15 cellular contexts compared by ENCODE assay signal in genomic region chr2:234514099-234514498, GRCh38. TPM values are rescaled to one million over a fixed set of nuclear protein-coding genes. Genes with fewer than 3 reads are reported as not detected.
DNase-seq lines count a peak whose midpoint lies in the region; ATAC-seq, FAIRE-seq and TF ChIP-seq lines count a peak whose summit lies in the region.
"Had no signal": no experiment of that assay in that cellular context is flagged by ENCODE, and none has a peak within 500 bp of the region (broad histone marks: within the 10 kb centered on the region; RNA-seq: fewer than 3 reads in every experiment).

No MANE protein-coding gene starts in this region.

- no peak overlapping the region for H3K18ac ChIP-seq in trophoblast cell (ENCODE audit: low read length)

- TF ChIP-seq EP300 in A549 (IDR thresholded peaks at IDR 0.05), result no peak
- no peak for TF ChIP-seq EP300 in K562 (IDR thresholded peaks at IDR 0.05; ENCODE audit: low read length)

- WGBS in A549 (ENCODE audit: missing lambda C conversion rate), result 92% methylated on average over 1 of the region's 1 CpG
- WGBS in K562 (ENCODE audit: insufficient coverage, low coverage, missing lambda C conversion rate), result 20% methylated on average over 1 of the region's 1 CpG
- WGBS in trophoblast cell (ENCODE audit: extremely low coverage, insufficient coverage, insufficient read length), result 100% methylated on average over 1 of the region's 1 CpG

- H3K79me1 ChIP-seq in trophoblast cell (ENCODE audit: low read length), result no peaks in the 10 kb centered on the region

- no peak overlapping the region for H3K14ac ChIP-seq in trophoblast cell (ENCODE audit: low read length)

- no peak overlapping the region for H4K8ac ChIP-seq in trophoblast cell (ENCODE audit: low read depth, low read length)

- no peaks in the 10 kb centered on the region for H3K9me1 ChIP-seq in K562 (ENCODE audit: control insufficient read depth, insufficient read depth, low read length)

- TF ChIP-seq CTCF in A549 (IDR thresholded peaks at IDR 0.05), result no peak
- TF ChIP-seq CTCF in HEK293 (tag by site-specific recombination; IDR thresholded peaks at IDR 0.05), result no peak
- no peak for TF ChIP-seq CTCF in K562 (IDR thresholded peaks at IDR 0.05 in 2 of 3, conservative IDR thresholded peaks at IDR 0.05 in 1 of 3; ENCODE audit: insufficient read depth in 2 of 3, low read depth in 1 of 3, low read length in 3 of 3)

- in situ Hi-C loops in K562 (cut with MboI), result no loop called here

- no peak overlapping the region for H2AK5ac ChIP-seq in trophoblast cell (ENCODE audit: low read length)

- no peak for FAIRE-seq in A549 (lab: Jason Lieb, UNC)
- FAIRE-seq in K562 (lab: Jason Lieb, UNC), result no peak

- ATAC-seq in A549 (no peak), K562 (no peak)
- ATAC-seq: GM12878, GM23338 had no signal

- no peak overlapping the region for H3K27ac ChIP-seq in A549
- H3K27ac ChIP-seq in HEK293 (ENCODE audit: extremely low read depth, low read depth, low read length), result no peak overlapping the region
- no peak overlapping the region; the same call in 2 of the 3 replicates for H3K27ac ChIP-seq in K562 (ENCODE audit: extremely low read depth, low read depth, low read length)
- no peak overlapping the region for H3K27ac ChIP-seq in trophoblast cell (ENCODE audit: low read depth, low read length)

- H3K79me2 ChIP-seq in K562 (ENCODE audit: control insufficient read depth, insufficient read depth, low read length) (no peaks in the 10 kb centered on the region), trophoblast cell (ENCODE audit: control insufficient read depth, insufficient read depth, low read length, poor library complexity) (no peaks in the 10 kb centered on the region)

- POLR2A ChIA-PET in A549 (lab: Yijun Ruan, JAX), result no interaction called here
- POLR2A ChIA-PET in HEK293 (lab: Yijun Ruan, JAX), result no interaction called here
- POLR2A ChIA-PET in K562 (lab: Yijun Ruan, JAX), result no interaction called here

- BruUV-seq in K562 (replicated peaks; lab: Mats Ljungman, UMichigan), result no TSS peak

- H3K9ac ChIP-seq in K562 (ENCODE audit: insufficient read depth in 1 of 2, low read depth in 2 of 2, low read length in 2 of 2) (no peak overlapping the region), trophoblast cell (ENCODE audit: low read length) (no peak overlapping the region)

- H3K36me3 ChIP-seq in HEK293 (ENCODE audit: control insufficient read depth in 2 of 2, insufficient read depth in 1 of 2, low read length in 2 of 2), result no peaks in the 10 kb centered on the region
- no peaks in the 10 kb centered on the region for H3K36me3 ChIP-seq in K562 (ENCODE audit: control insufficient read depth, insufficient read depth, low read length)
- H3K36me3 ChIP-seq in trophoblast cell (ENCODE audit: control insufficient read depth in 1 of 2, insufficient read depth in 2 of 2, low read length in 2 of 2), result no peaks in the 10 kb centered on the region
- H3K36me3 ChIP-seq: HAP-1 had no signal

- no peaks in the 10 kb centered on the region for H3K4me1 ChIP-seq in A549
- no peaks in the 10 kb centered on the region; the same call in 1 of the 2 replicates for H3K4me1 ChIP-seq in HEK293 (ENCODE audit: control insufficient read depth, insufficient read depth, low read length)
- peaks cover 5 to 6% of the 10 kb centered on the region in 2 experiments; a peak in 4 of 5 replicates for H3K4me1 ChIP-seq in K562 (replicated peaks in 1 of 2; ENCODE audit: control insufficient read depth in 2 of 2, insufficient read depth in 2 of 2, low read length in 2 of 2)
- no peaks in the 10 kb centered on the region for H3K4me1 ChIP-seq in trophoblast cell (ENCODE audit: control insufficient read depth in 1 of 2, insufficient read depth in 2 of 2, low read length in 2 of 2)
- H3K4me1 ChIP-seq: HAP-1 had no signal

- H3K9me3 ChIP-seq in A549 (no peaks in the 10 kb centered on the region), HEK293 (ENCODE audit: control insufficient read depth, insufficient read depth, low read depth, low read length) (no peaks in the 10 kb centered on the region), K562 (replicated peaks; ENCODE audit: control insufficient read depth, insufficient read depth, low read depth, low read length) (no peaks in the 10 kb centered on the region), trophoblast cell (ENCODE audit: insufficient read depth, low read depth, low read length) (peaks cover 9% of the 10 kb centered on the region)
- H3K9me3 ChIP-seq: HAP-1 had no signal

- peak overlapping the region; percentile 94 for H3K23ac ChIP-seq in trophoblast cell (ENCODE audit: low read length)

- TF ChIP-seq POLR2A in A549 (IDR thresholded peaks at IDR 0.05; ENCODE audit: low read length), result peak; percentile 6; the same call in 1 of the 2 replicates
- no peak for TF ChIP-seq POLR2A in K562 (conservative IDR thresholded peaks at IDR 0.05)

- CTCF ChIA-PET in A549 (lab: Yijun Ruan, JAX) (no interaction called here), HEK293 (lab: Yijun Ruan, JAX) (no interaction called here), K562 (lab: Yijun Ruan, JAX; ENCODE audit: low intra/inter-chr PET ratio) (no interaction called here)

- no peak overlapping the region for H2BK12ac ChIP-seq in trophoblast cell (ENCODE audit: low read length)

- peaks cover 0 to 5% of the 10 kb centered on the region in 2 experiments; a peak in 2 of 5 replicates for H3K27me3 ChIP-seq in K562 (ENCODE audit: control insufficient read depth in 2 of 2, insufficient read depth in 2 of 2, low read length in 2 of 2)
- H3K27me3 ChIP-seq in trophoblast cell (ENCODE audit: insufficient read depth, low read length), result no peaks in the 10 kb centered on the region

- TF ChIP-seq RAD21 in A549 (conservative IDR thresholded peaks at IDR 0.05 in 1 of 2, IDR thresholded peaks at IDR 0.05 in 1 of 2) (no peak), K562 (CRISPR knock-in tag; conservative IDR thresholded peaks at IDR 0.05 in 1 of 2, IDR thresholded peaks at IDR 0.05 in 1 of 2) (no peak)

- DNase-seq in A549 (ENCODE audit: low read depth in 1 of 2, low spot score in 1 of 2) (no peak), K562 (ENCODE audit: extremely low read depth in 1 of 4, low spot score in 3 of 4) (no peak), trophoblast cell (no peak), mucosa of gallbladder (ENCODE audit: low spot score) (no peak)
- DNase-seq in activated CD4-positive, alpha-beta T cell treated with anti-CD3 and anti-CD28 coated beads for 4 hours, result no peak
- DNase-seq in activated CD4-positive, alpha-beta T cell treated with anti-CD3 and anti-CD28 coated beads, Interleukin-2, amount 50 U/mL, for 1 hour, result no peak
- DNase-seq: C1 segment of cervical spinal cord; Calu3; CD4-positive, alpha-beta T cell; DMS79; HFFc6 had no signal

- no peaks in the 10 kb centered on the region for H4K20me1 ChIP-seq in K562 (replicated peaks; ENCODE audit: control insufficient read depth, insufficient read depth, low read length)

- no peak overlapping the region for H3K4ac ChIP-seq in trophoblast cell (ENCODE audit: low read depth, low read length)

- no peak overlapping the region for H2BK120ac ChIP-seq in trophoblast cell (ENCODE audit: insufficient read depth, low read length, poor library complexity)

- no peak overlapping the region for H4K91ac ChIP-seq in trophoblast cell (ENCODE audit: low read depth, low read length)

- no peak overlapping the region for H2AFZ ChIP-seq in K562 (ENCODE audit: low read depth, low read length)
- H2AFZ ChIP-seq in trophoblast cell (ENCODE audit: insufficient read depth, low read length, poor library complexity), result no peak overlapping the region
- H2AFZ ChIP-seq: GM23338 had no signal

- no peak overlapping the region for H3K4me3 ChIP-seq in A549
- H3K4me3 ChIP-seq in HEK293 (ENCODE audit: low read depth, low read length), result no peak overlapping the region
- H3K4me3 ChIP-seq in K562, result no peak overlapping the region
- H3K4me3 ChIP-seq in trophoblast cell (ENCODE audit: low read depth, low read length), result peak overlapping the region; percentile 64
- H3K4me3 ChIP-seq: GM12878, GM23338, HAP-1 had no signal

- H3K4me2 ChIP-seq in A549 (no peak overlapping the region), K562 (ENCODE audit: insufficient read depth, low read length) (peak overlapping the region; percentile 8; the same call in 1 of the 2 replicates), trophoblast cell (ENCODE audit: low read length) (no peak overlapping the region)
- H3K4me2 ChIP-seq: GM23338 had no signal

- intact Hi-C loops in K562 (cut with micrococcal nuclease), result no loop called here

- no peak overlapping the region for H2BK5ac ChIP-seq in trophoblast cell (ENCODE audit: low read depth, low read length, poor library complexity)

- no peak overlapping the region for H4K12ac ChIP-seq in trophoblast cell (ENCODE audit: low read depth, low read length)

TF ChIP-seq in A549, 52 proteins besides CTCF, POLR2A, EP300 and RAD21 (continues in another document):
- TF ChIP-seq SREBF2 (IDR thresholded peaks at IDR 0.05), result no peak

TF ChIP-seq in HEK293, 187 proteins besides CTCF, POLR2A, EP300 and RAD21 (continues in another document):
- no peak for TF ChIP-seq HOXC10 (CRISPR knock-in tag; IDR thresholded peaks at IDR 0.05)

RNA-seq across cellular contexts. Expression of gene ARL4C, which starts 17.2 kb away (rescaled TPM):
- 64.5 and 70.4 TPM in 2 replicates for polyA plus RNA-seq in A549 (2011; rRNA removed)
- polyA plus RNA-seq in A549 (2012; cell fraction: cytosol; rRNA removed), result 27.9 and 31.3 TPM in 2 replicates
- polyA plus RNA-seq in A549 (2012; cell fraction: nucleus; rRNA removed), result 20.0 and 21.9 TPM in 2 replicates
- polyA plus RNA-seq in A549 (2017; fragmentation: RNase III; extraction: RNeasy Plus Mini Kit Qiagen cat#74134 plus additional on column Dnase treatment), result 48.4 to 70.9 TPM (median 67.9 TPM) in 3 replicates
- polyA minus RNA-seq in A549 (2011; rRNA and poly(A)+ RNA removed), result 34.9 and 39.7 TPM in 2 replicates
- 0.07 TPM in 1 of 2 replicates, not detected in the other for total RNA-seq in K562 (2011; cell fraction: chromatin; rRNA removed; ENCODE audit: low replicate concordance)
- total RNA-seq in K562 (2011; cell fraction: nucleolus; rRNA removed), result 0.13 and 0.17 TPM in 2 replicates
- total RNA-seq in K562 (2011; cell fraction: nucleoplasm; rRNA removed), result 0.22 TPM in 1 of 2 replicates, not detected in the other
- total RNA-seq in K562 (2014; rRNA removed), result 0.04 TPM in 1 of 2 replicates, not detected in the other
- total RNA-seq in K562 (2014; rRNA removed; fragmentation: Illumina TruSeq; extraction: Trizol), result not detected in 2 replicates
- total RNA-seq in K562 (2015; rRNA removed; fragmentation: Illumina TruSeq; extraction: Trizol), result not detected in 2 replicates
- 0.11 and 0.31 TPM in 2 replicates for total RNA-seq in K562 (2021)
- polyA plus RNA-seq in K562 (2011; rRNA removed), result 0.04 TPM in 1 of 2 replicates, not detected in the other
- polyA plus RNA-seq in K562 (2011; cell fraction: cytosol; rRNA removed), result 0.01 and 0.07 TPM in 2 replicates
- 0.04 TPM in 1 of 2 replicates, not detected in the other for polyA plus RNA-seq in K562 (2011; cell fraction: nucleus; rRNA removed)
- 0.03 TPM in 2 replicates for polyA plus RNA-seq in K562 (2012)
- polyA plus RNA-seq in K562 (2014; fragmentation: Illumina TruSeq; extraction: Trizol), result 0.03 and 0.04 TPM in 2 replicates
- polyA plus RNA-seq in K562 (2014; fragmentation: Nextera tagmentation; extraction: Ambion mirVana), result not detected
- polyA plus RNA-seq in K562 (2014; rRNA removed), result 0.03 TPM in 1 of 2 replicates, not detected in the other
- polyA minus RNA-seq in K562 (2011; rRNA and poly(A)+ RNA removed), result 0.07 TPM in 1 of 2 replicates, not detected in the other
- not detected in 2 replicates for polyA minus RNA-seq in K562 (2011; cell fraction: cytosol; rRNA and poly(A)+ RNA removed)
- not detected in 2 replicates for polyA minus RNA-seq in K562 (2011; cell fraction: nucleus; rRNA and poly(A)+ RNA removed)
- 28.8 TPM in 2 replicates for polyA plus RNA-seq in trophoblast cell (2013)
- 10.2 TPM for total RNA-seq in mucosa of gallbladder
